In the genomic region with DNA sequence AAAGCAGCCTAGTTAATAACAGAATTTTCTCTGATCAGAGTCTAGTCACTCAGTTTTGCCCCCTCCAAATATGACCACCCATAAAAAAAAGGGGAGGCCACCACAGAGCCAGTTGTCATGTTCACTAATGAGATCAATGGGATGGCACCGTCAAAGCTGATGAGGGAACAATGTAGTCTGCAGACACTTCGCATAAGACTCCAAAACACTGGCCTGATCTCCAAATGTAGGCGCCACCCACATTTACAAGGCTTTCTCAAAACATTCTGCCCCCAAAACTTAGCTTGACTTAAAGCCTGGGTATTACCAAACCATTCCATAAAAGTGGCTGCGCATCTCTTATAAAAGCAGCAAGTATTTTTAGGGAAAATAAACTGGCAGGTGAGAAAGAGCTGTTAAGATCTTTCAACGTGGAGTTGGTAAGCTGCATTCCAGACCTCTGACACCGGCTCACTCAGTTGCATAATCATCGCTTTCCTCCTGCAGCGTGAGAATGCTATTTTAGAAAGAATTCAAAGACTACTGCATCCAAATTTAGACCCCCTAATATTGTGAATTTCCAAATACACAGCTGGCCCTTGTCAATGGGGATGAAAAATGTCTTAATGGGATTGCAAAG, we compare ENCODE assay signal across 14 cellular contexts. TPM values are rescaled to one million over a fixed set of nuclear protein-coding genes. Genes with fewer than 3 reads are reported as not detected.
DNase-seq lines count a peak whose midpoint lies in the region; ATAC-seq, FAIRE-seq and TF ChIP-seq lines count a peak whose summit lies in the region.
"Had no signal": no experiment of that assay in that cellular context is flagged by ENCODE, and none has a peak within 500 bp of the region (broad histone marks: within the 10 kb centered on the region; RNA-seq: fewer than 3 reads in every experiment).

No MANE protein-coding gene starts in this region.

- intact Hi-C loops in mammary epithelial cell (cut with micrococcal nuclease) = no loop called here
- intact Hi-C loops in HepG2 (cut with micrococcal nuclease; ENCODE audit: unreplicated experiment) = no loop called here

- FAIRE-seq in HepG2 (lab: Jason Lieb, UNC) = no peak

- H3K4me1 ChIP-seq in BLaER1 (peaks cover 66% of the 10 kb centered on the region), mammary epithelial cell (ENCODE audit: insufficient read depth, low read length) (peaks cover 8% of the 10 kb centered on the region), HepG2 (ENCODE audit: insufficient read depth, low read length) (peaks cover 10% of the 10 kb centered on the region), osteoblast (ENCODE audit: insufficient read depth, low read length) (no peaks in the 10 kb centered on the region)
- H3K4me1 ChIP-seq: gastrocnemius medialis, thyroid gland had no signal

- no peaks in the 10 kb centered on the region for H3K36me3 ChIP-seq in BLaER1
- no peaks in the 10 kb centered on the region for H3K36me3 ChIP-seq in mammary epithelial cell (ENCODE audit: insufficient read depth, low read length)
- H3K36me3 ChIP-seq in HepG2 (replicated peaks in 1 of 2; ENCODE audit: control insufficient read depth in 1 of 2, insufficient read depth in 2 of 2, low read length in 2 of 2) = no peaks in the 10 kb centered on the region
- H3K36me3 ChIP-seq in osteoblast (ENCODE audit: insufficient read depth, low read length) = no peaks in the 10 kb centered on the region
- H3K36me3 ChIP-seq: gastrocnemius medialis, thyroid gland had no signal

- H3K27ac ChIP-seq in BLaER1 = no peak overlapping the region
- H3K27ac ChIP-seq in mammary epithelial cell (ENCODE audit: insufficient read depth, low read depth, low read length) = no peak overlapping the region
- H3K27ac ChIP-seq in HepG2 (ENCODE audit: extremely low read length, insufficient read depth, low read length) = no peak overlapping the region
- no peak overlapping the region for H3K27ac ChIP-seq in osteoblast (ENCODE audit: low read depth, low read length)
- H3K27ac ChIP-seq: gastrocnemius medialis, thyroid gland had no signal

- TF ChIP-seq RAD21 in HepG2 (CRISPR knock-in tag; IDR thresholded peaks at IDR 0.05) = no peak

- no peak for TF ChIP-seq POLR2A in HepG2 (IDR thresholded peaks at IDR 0.05; ENCODE audit: insufficient read depth in 1 of 2, low read depth in 2 of 2, low read length in 2 of 2)

- H3K4me2 ChIP-seq in BLaER1 (peak overlapping the region; percentile 56), mammary epithelial cell (ENCODE audit: insufficient read depth, low read depth, low read length) (no peak overlapping the region), HepG2 (ENCODE audit: low read depth, low read length) (no peak overlapping the region), osteoblast (ENCODE audit: insufficient read depth, low read length) (no peak overlapping the region)

- no peaks in the 10 kb centered on the region for H4K20me1 ChIP-seq in BLaER1
- no peaks in the 10 kb centered on the region for H4K20me1 ChIP-seq in mammary epithelial cell (ENCODE audit: insufficient read depth, low read length)
- H4K20me1 ChIP-seq in HepG2 (ENCODE audit: insufficient read depth, low read length) = no peaks in the 10 kb centered on the region
- H4K20me1 ChIP-seq in osteoblast (ENCODE audit: insufficient read depth, low read length) = no peaks in the 10 kb centered on the region

- H3K27me3 ChIP-seq in BLaER1 = peaks cover 14% of the 10 kb centered on the region; the same call in 1 of the 2 replicates
- H3K27me3 ChIP-seq in mammary epithelial cell (ENCODE audit: insufficient read depth, low read length) = no peaks in the 10 kb centered on the region
- no peaks in the 10 kb centered on the region for H3K27me3 ChIP-seq in HepG2 (ENCODE audit: control insufficient read depth in 1 of 2, insufficient read depth in 2 of 2, low read length in 2 of 2)
- H3K27me3 ChIP-seq in osteoblast (ENCODE audit: insufficient read depth, low read length) = no peaks in the 10 kb centered on the region
- H3K27me3 ChIP-seq: gastrocnemius medialis, thyroid gland had no signal

- WGBS in mammary epithelial cell (ENCODE audit: low coverage, missing lambda C conversion rate) = 48% methylated on average over 8 of the region's 8 CpGs
- 20% methylated on average over 8 of the region's 8 CpGs for WGBS in HepG2 (ENCODE audit: low lambda C conversion rate)

- no peaks in the 10 kb centered on the region for H3K9me3 ChIP-seq in BLaER1
- H3K9me3 ChIP-seq in mammary epithelial cell (replicated peaks; ENCODE audit: insufficient read depth, low read length) = no peaks in the 10 kb centered on the region
- H3K9me3 ChIP-seq in HepG2 (ENCODE audit: low read length) = no peaks in the 10 kb centered on the region
- no peaks in the 10 kb centered on the region for H3K9me3 ChIP-seq in osteoblast (ENCODE audit: low read depth, low read length)
- H3K9me3 ChIP-seq: gastrocnemius medialis, thyroid gland had no signal

- DNase-seq in M059J (ENCODE audit: low read depth) (peak; percentile 45), mammary epithelial cell (peak; percentile 55), HepG2 (ENCODE audit: low spot score) (peak; percentile 43), osteoblast (ENCODE audit: insufficient read length, low spot score, missing footprints) (no peak), NCI-H510A (lab: John Stamatoyannopoulos, UW) (no peak), NCI-H146 (lab: John Stamatoyannopoulos, UW) (no peak)
- DNase-seq in stimulated activated CD4-positive, alpha-beta T cell treated with anti-CD3 and anti-CD28 coated beads, Interleukin-4, amount 100 ng/mL, for 1 hour = no peak
- DNase-seq: activated CD4-positive, CD25-positive, alpha-beta regulatory T cell; gastrocnemius medialis; naive thymus-derived CD8-positive, alpha-beta T cell; NCI-H774; stimulated activated CD4-positive, alpha-beta T cell treated with anti-CD3 and anti-CD28 coated beads, Interleukin-2, amount 100 ng/mL, for 24 hours had no signal

- TF ChIP-seq CTCF in mammary epithelial cell (conservative IDR thresholded peaks at IDR 0.05 in 1 of 2, IDR thresholded peaks at IDR 0.05 in 1 of 2; ENCODE audit: extremely low read depth in 1 of 2, insufficient read depth in 1 of 2, low read depth in 1 of 2, low read length in 2 of 2) (no peak), HepG2 (CRISPR knock-in tag; IDR thresholded peaks at IDR 0.05) (no peak), osteoblast (IDR thresholded peaks at IDR 0.05; ENCODE audit: extremely low read depth, low read depth, low read length) (no peak)

- no TSS peak for BruUV-seq in mammary epithelial cell (replicated peaks; lab: Mats Ljungman, UMichigan)
- no TSS peak for BruUV-seq in HepG2 (replicated peaks; lab: Mats Ljungman, UMichigan)

- CTCF ChIA-PET in mammary epithelial cell (lab: Charles Lee; ENCODE audit: low non-redundant PET) = no interaction called here
- CTCF ChIA-PET in HepG2 (lab: Yijun Ruan, JAX; ENCODE audit: low intra/inter-chr PET ratio, low total read pairs) = no interaction called here

- POLR2A ChIA-PET in HepG2 (lab: Yijun Ruan, JAX) = interaction anchor here (1.6 kb wide), 2 partner anchors 18 to 60 kb away, joined by 4 to 7 read pairs; a partner anchor contains a TSS

- H3K9ac ChIP-seq in BLaER1 (no peak overlapping the region), mammary epithelial cell (ENCODE audit: insufficient read depth, low read length) (no peak overlapping the region), HepG2 (ENCODE audit: insufficient read depth, low read depth, low read length) (no peak overlapping the region)

- in situ Hi-C loops in mammary epithelial cell (cut with MboI; ENCODE audit: low sequenced_read_pairs in 2 of 2) = no loop called here
- in situ Hi-C loops in HepG2 (cut with HindIII; ENCODE audit: extremely low pct_ligation_motif_present, low pct_unique_long_range_greater_than_20kb) = no loop called here

- peak; percentile 77 for ATAC-seq in HepG2
- ATAC-seq: gastrocnemius medialis; naive thymus-derived CD8-positive, alpha-beta T cell had no signal

- no peak overlapping the region for H3K4me3 ChIP-seq in BLaER1
- no peak overlapping the region for H3K4me3 ChIP-seq in mammary epithelial cell (replicated peaks in 1 of 3; ENCODE audit: insufficient read depth in 1 of 3, low read depth in 2 of 3, low read length in 3 of 3)
- no peak overlapping the region for H3K4me3 ChIP-seq in HepG2 (replicated peaks in 1 of 3; ENCODE audit: insufficient read depth in 1 of 3, low read depth in 2 of 3, low read length in 3 of 3)
- H3K4me3 ChIP-seq in osteoblast (ENCODE audit: insufficient read depth, low read length) = no peak overlapping the region
- H3K4me3 ChIP-seq: gastrocnemius medialis, thyroid gland had no signal

- H2AFZ ChIP-seq in mammary epithelial cell (ENCODE audit: low read depth, low read length) (no peak overlapping the region), HepG2 (ENCODE audit: low read length) (no peak overlapping the region), osteoblast (ENCODE audit: low read length) (no peak overlapping the region)

- dilution Hi-C loops in mammary epithelial cell (cut with HindIII; ENCODE audit: low sequenced_read_pairs) = no loop called here

- no peak for TF ChIP-seq EP300 in HepG2 (IDR thresholded peaks at IDR 0.05; ENCODE audit: low read depth in 2 of 2, low read length in 2 of 2)
- TF ChIP-seq EP300 in HepG2 (CRISPR knock-in tag; IDR thresholded peaks at IDR 0.05; ENCODE audit: borderline replicate concordance) = no peak

- no peaks in the 10 kb centered on the region for H3K79me2 ChIP-seq in mammary epithelial cell (ENCODE audit: insufficient read depth, low read length)
- no peaks in the 10 kb centered on the region for H3K79me2 ChIP-seq in HepG2 (ENCODE audit: insufficient read depth, low read length)
- H3K79me2 ChIP-seq in osteoblast (ENCODE audit: insufficient read depth, low read length) = no peaks in the 10 kb centered on the region

RNA-seq across cellular contexts. Expression of a gene that starts 59.3 kb away (rescaled TPM):
- 32.3 and 36.3 TPM in 2 replicates for total RNA-seq in M059J (2014; rRNA removed; shearing (Covaris generic))
- total RNA-seq in mammary epithelial cell (10 to 100 TPM; 21.0 to 22.1 TPM), HepG2 (2016; rRNA removed; fragmentation: Illumina TruSeq; extraction: Trizol) (23.3 and 28.5 TPM in 2 replicates), osteoblast (18.8 and 25.3 TPM in 2 replicates)
- polyA plus RNA-seq in mammary epithelial cell (21.8 TPM), HepG2 (2011; rRNA removed) (24.3 and 30.8 TPM in 2 replicates)
- polyA minus RNA-seq in mammary epithelial cell = 30.2 TPM
- 12.0 and 14.1 TPM in 2 replicates for total RNA-seq in HepG2 (2016; cell fraction: cytosol; rRNA removed; fragmentation: Illumina TruSeq; extraction: Trizol; ENCODE audit: low read depth)
- total RNA-seq in HepG2 (2016; cell fraction: insoluble cytoplasmic fraction; rRNA removed; fragmentation: Illumina TruSeq; extraction: Trizol) = 25.7 and 25.9 TPM in 2 replicates
- 18.1 and 20.7 TPM in 2 replicates for total RNA-seq in HepG2 (2016; cell fraction: membrane; rRNA removed; fragmentation: Illumina TruSeq; extraction: Trizol)
- 38.3 and 38.4 TPM in 2 replicates for total RNA-seq in HepG2 (2016; cell fraction: nucleus; rRNA removed; fragmentation: Illumina TruSeq; extraction: Trizol)
- 14.7 and 17.2 TPM in 2 replicates for polyA plus RNA-seq in HepG2 (2011; cell fraction: cytosol; rRNA removed)
- polyA plus RNA-seq in HepG2 (2011; cell fraction: nucleus; rRNA removed) = 14.9 and 19.7 TPM in 2 replicates
- 18.4 and 21.3 TPM in 2 replicates for polyA plus RNA-seq in HepG2 (2012)
- polyA plus RNA-seq in HepG2 (2016; cell fraction: cytosol; fragmentation: Illumina TruSeq; extraction: Trizol; ENCODE audit: low read depth) = 10.6 and 14.9 TPM in 2 replicates
- polyA plus RNA-seq in HepG2 (2016; cell fraction: insoluble cytoplasmic fraction; fragmentation: Illumina TruSeq; extraction: Trizol; ENCODE audit: low read depth) = 37.2 and 41.0 TPM in 2 replicates
- 14.6 and 19.3 TPM in 2 replicates for polyA plus RNA-seq in HepG2 (2016; cell fraction: membrane; fragmentation: Illumina TruSeq; extraction: Trizol; ENCODE audit: low read depth)
- polyA plus RNA-seq in HepG2 (2016; cell fraction: nucleus; fragmentation: Illumina TruSeq; extraction: Trizol; ENCODE audit: insufficient read depth, low read depth) = 27.9 and 28.4 TPM in 2 replicates
- polyA minus RNA-seq in HepG2 (2011; rRNA and poly(A)+ RNA removed; ENCODE audit: low replicate concordance) = 32.1 and 53.3 TPM in 2 replicates
- 8.5 and 11.2 TPM in 2 replicates for polyA minus RNA-seq in HepG2 (2011; cell fraction: cytosol; rRNA and poly(A)+ RNA removed)
- polyA minus RNA-seq in HepG2 (2011; cell fraction: nucleus; rRNA and poly(A)+ RNA removed) = 56.8 and 61.8 TPM in 2 replicates

Comparison
In these comparisons a context has a peak if more than half of its experiments do, and no peak if none do; other contexts are left out.
1. DNase-seq: peak in M059J (single experiment), mammary epithelial cell (single experiment) and HepG2 (single experiment); none in stimulated activated CD4-positive, alpha-beta T cell treated with anti-CD3 and anti-CD28 coated beads, Interleukin-4, amount 100 ng/mL, for 1 hour (single experiment), osteoblast (single experiment), NCI-H510A (single experiment) and NCI-H146 (single experiment).